In the genomic region with DNA sequence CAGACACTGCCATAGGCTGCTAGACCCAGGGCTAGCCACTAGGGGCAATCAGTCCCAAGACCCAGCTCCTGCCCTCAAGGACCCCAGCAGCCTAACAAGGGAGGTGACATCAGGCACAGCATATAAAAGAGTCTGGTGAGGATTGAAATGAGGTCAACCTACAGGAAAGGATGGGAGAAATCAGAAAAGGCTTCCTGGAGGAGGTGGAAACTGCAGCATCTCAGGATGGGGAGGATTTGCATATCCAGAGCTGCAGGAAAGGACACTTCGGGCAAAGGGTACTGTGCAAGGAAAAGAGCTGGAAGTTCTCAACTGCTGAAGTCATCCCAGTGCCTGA, we compare ENCODE assay signal across 9 cellular contexts. TPM values are rescaled to one million over a fixed set of nuclear protein-coding genes. Genes with fewer than 3 reads are reported as not detected.
DNase-seq lines count a peak whose midpoint lies in the region; ATAC-seq and TF ChIP-seq lines count a peak whose summit lies in the region.
"Had no signal": no experiment of that assay in that cellular context is flagged by ENCODE, and none has a peak within 500 bp of the region (broad histone marks: within the 10 kb centered on the region; RNA-seq: fewer than 3 reads in every experiment).

No MANE protein-coding gene starts in this region.

- no peaks in the 10 kb centered on the region for H3K27me3 Mint-ChIP-seq in osteocyte (ENCODE audit: unreplicated experiment)

- ATAC-seq in HG03045 (IDR thresholded peaks at IDR 0.05; ENCODE audit: unreplicated experiment) (no peak), HG03342 (IDR thresholded peaks at IDR 0.05; ENCODE audit: unreplicated experiment) (no peak)

- TF ChIP-seq CTCF in HL-60 (IDR thresholded peaks at IDR 0.05; ENCODE audit: insufficient read depth, low read length): peak; percentile 79
- TF ChIP-seq CTCF in choroid plexus epithelial cell (conservative IDR thresholded peaks at IDR 0.05; ENCODE audit: low read depth, low read length): peak; percentile 83
- peak; percentile 59 for TF ChIP-seq CTCF in osteocyte (IDR thresholded peaks at IDR 0.05)

- peaks cover 40% of the 10 kb centered on the region for H3K4me1 Mint-ChIP-seq in osteocyte (ENCODE audit: unreplicated experiment)

- H3K27ac ChIP-seq in HL-60 (replicated peaks): no peak overlapping the region

- DNase-seq in NCI-H2107 treated with DMSO at 0.1 percent for 48 hours (lab: John Stamatoyannopoulos, UW; ENCODE audit: unreplicated experiment) (peak; percentile 5), NCI-H2107 (lab: John Stamatoyannopoulos, UW) (no peak), HL-60 (ENCODE audit: low read depth in 1 of 2, low spot score in 1 of 2) (peak in 1 of 2 experiments; percentile 67), SK-N-DZ (ENCODE audit: low spot score) (peak; percentile 64), choroid plexus epithelial cell (ENCODE audit: low read depth) (peak; percentile 63), osteocyte (ENCODE audit: extremely low spot score, unreplicated experiment) (no peak)

- H3K36me3 Mint-ChIP-seq in osteocyte (ENCODE audit: unreplicated experiment): peaks cover 11% of the 10 kb centered on the region

- no peaks in the 10 kb centered on the region for H3K9me3 Mint-ChIP-seq in osteocyte (ENCODE audit: unreplicated experiment)

- H3K4me3 Mint-ChIP-seq in osteocyte (ENCODE audit: unreplicated experiment): no peak overlapping the region

- H3K27ac Mint-ChIP-seq in osteocyte (ENCODE audit: unreplicated experiment): peak overlapping the region; percentile 41

- H3K4me3 ChIP-seq in HL-60 (replicated peaks; ENCODE audit: insufficient read depth, low read length) (no peak overlapping the region), choroid plexus epithelial cell (ENCODE audit: low read depth, low read length) (no peak overlapping the region)
- H3K4me3 ChIP-seq: skin epidermis had no signal

- no peaks in the 10 kb centered on the region for H3K27me3 ChIP-seq in HL-60 (ENCODE audit: insufficient read depth, poor library complexity, severe bottlenecking)

RNA-seq across cellular contexts. Expression of gene ARFGAP2, which starts 2.9 kb away (rescaled TPM):
- polyA plus RNA-seq in SK-N-DZ (2014; cell fraction: cytosol; rRNA removed): 113 and 120 TPM in 2 replicates
- 108 and 147 TPM in 2 replicates for polyA plus RNA-seq in SK-N-DZ (2014; cell fraction: nucleus; rRNA removed)
- total RNA-seq in osteocyte: 73.4 and 77.4 TPM in 2 replicates

RNA-seq across cellular contexts. Expression of gene PACSIN3, which starts 6.6 kb away (rescaled TPM):
- 35.3 and 47.8 TPM in 2 replicates for polyA plus RNA-seq in SK-N-DZ (2014; cell fraction: cytosol; rRNA removed)
- polyA plus RNA-seq in SK-N-DZ (2014; cell fraction: nucleus; rRNA removed): 35.5 and 37.7 TPM in 2 replicates
- total RNA-seq in osteocyte: 90.3 and 93.3 TPM in 2 replicates

RNA-seq across cellular contexts. Expression of gene DDB2, which starts 35.2 kb away (rescaled TPM):
- 25.6 and 28.8 TPM in 2 replicates for polyA plus RNA-seq in SK-N-DZ (2014; cell fraction: cytosol; rRNA removed)
- polyA plus RNA-seq in SK-N-DZ (2014; cell fraction: nucleus; rRNA removed): 34.3 and 36.5 TPM in 2 replicates
- total RNA-seq in osteocyte: 53.8 and 54.2 TPM in 2 replicates

Comparison
In these comparisons a context has a peak if more than half of its experiments do, and no peak if none do; other contexts are left out.
1. DNase-seq: peak in NCI-H2107 treated with DMSO at 0.1 percent for 48 hours (single experiment), SK-N-DZ (single experiment) and choroid plexus epithelial cell (single experiment); none in NCI-H2107 (single experiment) and osteocyte (single experiment).
2. Peak in every context shown above with its lines, with median percentiles within 50 percentile points of each other: CTCF ChIP-seq.